ENCODE assay signal across 8 cellular contexts in the genomic region with DNA sequence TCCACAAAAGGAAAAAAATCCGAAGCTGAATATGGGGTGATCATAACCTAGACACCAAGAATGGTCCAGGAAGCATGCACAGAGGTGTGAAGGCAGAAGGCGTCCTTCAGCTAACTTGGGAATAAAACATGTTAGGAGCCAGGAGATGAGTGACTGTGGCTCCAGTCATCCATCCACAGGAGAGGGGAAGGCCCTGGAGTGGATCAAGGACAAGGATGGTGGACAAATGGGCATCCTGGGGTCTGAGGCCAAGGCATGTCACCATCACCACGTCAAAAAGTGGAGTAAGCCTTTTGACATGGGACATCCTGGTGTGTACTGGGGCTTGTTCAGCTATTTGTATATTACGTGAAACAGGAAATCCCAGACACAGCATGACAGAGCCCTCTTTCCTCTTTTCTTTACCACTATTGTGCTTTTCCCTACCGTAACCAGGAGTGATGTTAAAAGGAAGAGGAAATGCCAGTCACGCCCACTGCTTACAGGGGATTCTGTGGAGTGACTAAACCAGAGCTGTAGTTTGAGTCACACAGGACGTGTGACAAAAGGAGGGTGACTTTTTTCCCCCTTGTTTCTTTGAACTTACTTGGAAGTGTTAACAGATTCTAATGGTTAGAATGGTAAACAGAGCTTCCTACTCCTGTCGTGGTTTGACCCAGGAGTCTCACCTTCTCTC. TPM values are rescaled to one million over a fixed set of nuclear protein-coding genes. Genes with fewer than 3 reads are reported as not detected.
DNase-seq lines count a peak whose midpoint lies in the region; ATAC-seq, FAIRE-seq and TF ChIP-seq lines count a peak whose summit lies in the region.

No MANE protein-coding gene starts in this region.

- no peaks in the 10 kb centered on the region for H3K27me3 ChIP-seq in BLaER1 treated with 17β-estradiol and CSF1 and Interleukin-3, amounts not matched to agents 10 nM and 100 nM
- H3K27me3 ChIP-seq in small intestine (ENCODE audit: control insufficient read depth in 2 of 2, insufficient read depth in 2 of 2, low read length in 2 of 2): no peaks in the 10 kb centered on the region

- peak; percentile 75 for ATAC-seq in GM19455 (IDR thresholded peaks at IDR 0.05; ENCODE audit: unreplicated experiment)
- ATAC-seq in HG03457 (IDR thresholded peaks at IDR 0.05; ENCODE audit: unreplicated experiment): peak; percentile 75

- H3K4me3 ChIP-seq in BLaER1 treated with 17β-estradiol and CSF1 and Interleukin-3, amounts not matched to agents 10 nM and 100 nM: no peak overlapping the region; a peak in 1 of 20 replicates
- H3K4me3 ChIP-seq in foreskin fibroblast (ENCODE audit: low read depth in 1 of 2, low read length in 2 of 2) (no peak overlapping the region), small intestine (ENCODE audit: low read depth in 1 of 2, low read length in 2 of 2) (no peak overlapping the region)

- H3K4me1 ChIP-seq in BLaER1 treated with 17β-estradiol and CSF1 and Interleukin-3, amounts not matched to agents 10 nM and 100 nM: peaks cover 14 to 43% (median 21%) of the 10 kb centered on the region in 10 experiments
- H3K4me1 ChIP-seq in small intestine (ENCODE audit: control insufficient read depth in 2 of 2, insufficient read depth in 1 of 2, low read depth in 1 of 2, low read length in 1 of 2): peaks cover 2 to 10% of the 10 kb centered on the region in 2 donors

- peak overlapping the region; percentile 61 to 96 (median 75) for H3K27ac ChIP-seq in BLaER1 treated with 17β-estradiol and CSF1 and Interleukin-3, amounts not matched to agents 10 nM and 100 nM
- peak overlapping the region; percentile 65 to 66 for H3K27ac ChIP-seq in small intestine (ENCODE audit: low read depth in 1 of 2, low read length in 1 of 2)

- H3K4me2 ChIP-seq in BLaER1 treated with 17β-estradiol and CSF1 and Interleukin-3, amounts not matched to agents 10 nM and 100 nM: peak overlapping the region; percentile 51 to 85 (median 77)

- H3K9ac ChIP-seq in BLaER1 treated with 17β-estradiol and CSF1 and Interleukin-3, amounts not matched to agents 10 nM and 100 nM: peak overlapping the region; percentile 6 to 81 (median 50); a peak in 16 of 22 replicates

- TF ChIP-seq CTCF in foreskin fibroblast (IDR thresholded peaks at IDR 0.05; ENCODE audit: low read depth, low read length): no peak

- FAIRE-seq in small intestine (lab: Jason Lieb, UNC): no peak

- H4K20me1 ChIP-seq in BLaER1 treated with 17β-estradiol and CSF1 and Interleukin-3, amounts not matched to agents 10 nM and 100 nM: peaks cover 0 to 14% (median 0%) of the 10 kb centered on the region in 11 experiments; a peak in 3 of 22 replicates

- peak; percentile 70 for DNase-seq in activated CD4-positive, alpha-beta T cell treated with anti-CD3 and anti-CD28 coated beads for 48 hours
- DNase-seq in foreskin fibroblast (peak; percentile 48 to 58), small intestine (no peak), middle frontal gyrus (ENCODE audit: extremely low spot score, low spot score) (no peak), NCI-H2029 treated with DMSO at 0.1 percent for 48 hours (lab: John Stamatoyannopoulos, UW) (no peak)

- 27 to 40% (median 39%) methylated on average over 8 of the region's 8 CpGs for WGBS in small intestine, 3 donors

- H3K9me3 ChIP-seq in BLaER1 treated with 17β-estradiol and CSF1 and Interleukin-3, amounts not matched to agents 10 nM and 100 nM (replicated peaks in 1 of 11): no peaks in the 10 kb centered on the region
- H3K9me3 ChIP-seq in small intestine (ENCODE audit: control insufficient read depth, low read depth): no peaks in the 10 kb centered on the region

- peaks cover 0 to 11% (median 3%) of the 10 kb centered on the region in 11 experiments; a peak in 6 of 22 replicates for H3K36me3 ChIP-seq in BLaER1 treated with 17β-estradiol and CSF1 and Interleukin-3, amounts not matched to agents 10 nM and 100 nM
- H3K36me3 ChIP-seq in small intestine (ENCODE audit: control insufficient read depth in 2 of 2, insufficient read depth in 2 of 2, low read length in 2 of 2): peaks cover 0 to 10% of the 10 kb centered on the region in 2 donors

RNA-seq across cellular contexts. Expression of gene ACSL5, which starts 15.4 kb away (rescaled TPM):
- polyA plus RNA-seq in small intestine: 100 to 1,000 TPM; 163 to 425 (median 338) TPM

RNA-seq across cellular contexts. Expression of gene ZDHHC6, which starts 57.4 kb away (rescaled TPM):
- polyA plus RNA-seq in small intestine: 10 to 100 TPM; 39.1 to 79.8 (median 41.6) TPM

RNA-seq across cellular contexts. Expression of gene VTI1A, which starts 57.7 kb away (rescaled TPM):
- polyA plus RNA-seq in small intestine: 10 to 100 TPM; 13.8 to 16.0 (median 15.9) TPM

Comparison
In these comparisons a context has a peak if more than half of its experiments do, and no peak if none do; other contexts are left out.
1. DNase-seq: peak in activated CD4-positive, alpha-beta T cell treated with anti-CD3 and anti-CD28 coated beads for 48 hours (single experiment) and foreskin fibroblast (2 of 2); none in small intestine (single experiment), middle frontal gyrus (single experiment) and NCI-H2029 treated with DMSO at 0.1 percent for 48 hours (single experiment).